Comparison of ENCODE assay signal across 12 cellular contexts in genomic region chr1:212928323-212929281, GRCh38. TPM values are rescaled to one million over a fixed set of nuclear protein-coding genes. Genes with fewer than 3 reads are reported as not detected.
DNase-seq lines count a peak whose midpoint lies in the region; ATAC-seq, FAIRE-seq and TF ChIP-seq lines count a peak whose summit lies in the region.
"Had no signal": no experiment of that assay in that cellular context is flagged by ENCODE, and none has a peak within 500 bp of the region (broad histone marks: within the 10 kb centered on the region; RNA-seq: fewer than 3 reads in every experiment).

No MANE protein-coding gene starts in this region.

- H3K9ac ChIP-seq in mammary epithelial cell (ENCODE audit: insufficient read depth, low read length) (no peak overlapping the region), GM12878 (ENCODE audit: control insufficient read depth, insufficient read depth, low read length) (peak overlapping the region; percentile 46)

- H3K27me3 Mint-ChIP-seq in stimulated activated naive B cell treated with anti-CD40 and anti-IgM and Interleukin-4, amounts not matched to agents 10 μg/mL and 1 μg/mL and 100 μg/mL, for 72 hours = peaks cover 6 to 10% of the 10 kb centered on the region in 2 donors
- H3K27me3 Mint-ChIP-seq in activated T-helper 1 cell treated with anti-CD3 and anti-CD28 coated beads, Interleukin-12 subunit alpha, Interleukin-12 subunit beta, Interleukin-2, Interleukin-4 antibody, amounts not matched to agents 30 ng/mL and 10 ng/mL and 1 ng/mL, durations not matched to agents 14 hours and 24 hours and 36 hours (ENCODE audit: insufficient read depth) = peaks cover 6% of the 10 kb centered on the region
- no peaks in the 10 kb centered on the region for H3K27me3 Mint-ChIP-seq in activated naive CD8-positive, alpha-beta T cell treated with anti-CD3 and anti-CD28 coated beads for 36 hours

- no peaks in the 10 kb centered on the region for H3K4me1 ChIP-seq in mammary epithelial cell (ENCODE audit: insufficient read depth, low read length)
- no peaks in the 10 kb centered on the region for H3K4me1 ChIP-seq in breast epithelium
- H3K4me1 ChIP-seq in GM12878 (ENCODE audit: control insufficient read depth, insufficient read depth, low read length) = peaks cover 18% of the 10 kb centered on the region

- H2AFZ ChIP-seq in mammary epithelial cell (ENCODE audit: low read depth, low read length) (peak overlapping the region; percentile 81), GM12878 (ENCODE audit: control insufficient read depth, low read depth, low read length) (peak overlapping the region; percentile 84)

- peaks cover 0 to 4% of the 10 kb centered on the region in 2 donors for H3K9me3 Mint-ChIP-seq in stimulated activated naive B cell treated with anti-CD40 and anti-IgM and Interleukin-4, amounts not matched to agents 10 μg/mL and 1 μg/mL and 100 μg/mL, for 72 hours
- no peaks in the 10 kb centered on the region for H3K9me3 Mint-ChIP-seq in activated T-helper 1 cell treated with anti-CD3 and anti-CD28 coated beads, Interleukin-12 subunit alpha, Interleukin-12 subunit beta, Interleukin-2, Interleukin-4 antibody, amounts not matched to agents 30 ng/mL and 10 ng/mL and 1 ng/mL, durations not matched to agents 14 hours and 24 hours and 36 hours
- peaks cover 1% of the 10 kb centered on the region for H3K9me3 Mint-ChIP-seq in activated naive CD8-positive, alpha-beta T cell treated with anti-CD3 and anti-CD28 coated beads for 36 hours
- H3K9me3 Mint-ChIP-seq: activated naive CD4-positive, alpha-beta T cell treated with anti-CD3 and anti-CD28 coated beads for 36 hours had no signal

- H4K20me1 ChIP-seq in mammary epithelial cell (ENCODE audit: insufficient read depth, low read length) (no peaks in the 10 kb centered on the region), GM12878 (ENCODE audit: control insufficient read depth, insufficient read depth) (no peaks in the 10 kb centered on the region)

- H3K4me3 ChIP-seq in mammary epithelial cell (replicated peaks in 1 of 3; ENCODE audit: insufficient read depth in 1 of 3, low read depth in 2 of 3, low read length in 3 of 3) (no peak overlapping the region), breast epithelium (no peak overlapping the region), GM12878 (no peak overlapping the region)
- H3K4me3 ChIP-seq: SJSA1 had no signal

- H3K4me1 Mint-ChIP-seq in stimulated activated naive B cell treated with anti-CD40 and anti-IgM and Interleukin-4, amounts not matched to agents 10 μg/mL and 1 μg/mL and 100 μg/mL, for 72 hours = peaks cover 11 to 15% of the 10 kb centered on the region in 2 donors
- no peaks in the 10 kb centered on the region for H3K4me1 Mint-ChIP-seq in activated T-helper 1 cell treated with anti-CD3 and anti-CD28 coated beads, Interleukin-12 subunit alpha, Interleukin-12 subunit beta, Interleukin-2, Interleukin-4 antibody, amounts not matched to agents 30 ng/mL and 10 ng/mL and 1 ng/mL, durations not matched to agents 14 hours and 24 hours and 36 hours (ENCODE audit: low read depth)
- no peaks in the 10 kb centered on the region for H3K4me1 Mint-ChIP-seq in activated naive CD8-positive, alpha-beta T cell treated with anti-CD3 and anti-CD28 coated beads for 36 hours

- TF ChIP-seq EP300 in GM12878 (IDR thresholded peaks at IDR 0.05; ENCODE audit: borderline replicate concordance in 1 of 2, control insufficient read depth in 1 of 2, low read depth in 2 of 2, low read length in 2 of 2) = no peak

- BruUV-seq in mammary epithelial cell (replicated peaks; lab: Mats Ljungman, UMichigan) = no TSS peak
- BruUV-seq in GM12878 (replicated peaks; lab: Mats Ljungman, UMichigan) = no TSS peak

- peak overlapping the region in 1 of 2 donors; percentile 40 for H3K4me3 Mint-ChIP-seq in stimulated activated naive B cell treated with anti-CD40 and anti-IgM and Interleukin-4, amounts not matched to agents 10 μg/mL and 1 μg/mL and 100 μg/mL, for 72 hours
- H3K4me3 Mint-ChIP-seq in activated T-helper 1 cell treated with anti-CD3 and anti-CD28 coated beads, Interleukin-12 subunit alpha, Interleukin-12 subunit beta, Interleukin-2, Interleukin-4 antibody, amounts not matched to agents 30 ng/mL and 10 ng/mL and 1 ng/mL, durations not matched to agents 14 hours and 24 hours and 36 hours = no peak overlapping the region
- no peak overlapping the region for H3K4me3 Mint-ChIP-seq in activated naive CD8-positive, alpha-beta T cell treated with anti-CD3 and anti-CD28 coated beads for 36 hours
- H3K4me3 Mint-ChIP-seq: activated naive CD4-positive, alpha-beta T cell treated with anti-CD3 and anti-CD28 coated beads for 36 hours had no signal

- H3K79me2 ChIP-seq in mammary epithelial cell (ENCODE audit: insufficient read depth, low read length) (no peaks in the 10 kb centered on the region), GM12878 (ENCODE audit: control insufficient read depth, insufficient read depth, low read length) (no peaks in the 10 kb centered on the region)

- CTCF ChIA-PET in mammary epithelial cell (lab: Charles Lee; ENCODE audit: low non-redundant PET) = interaction anchor here (0.6 kb wide), 1 partner anchor 452 kb away, joined by 4 read pairs; no protein-coding TSS in a partner anchor
- CTCF ChIA-PET in GM12878 (lab: Yijun Ruan, JAX) = interaction anchor here (0.6 to 2.1 kb wide), 9 partner anchors 8 to 114 kb away, joined by 3 to 13 read pairs (median 3); partner anchors contain the start of gene VASH2

- FAIRE-seq in GM12878 (lab: Jason Lieb, UNC) = peak; percentile 54
- FAIRE-seq: A204.1 had no signal

- dilution Hi-C loops in mammary epithelial cell (cut with HindIII; ENCODE audit: low sequenced_read_pairs) = no loop called here

- H3K36me3 ChIP-seq in mammary epithelial cell (ENCODE audit: insufficient read depth, low read length) = no peaks in the 10 kb centered on the region
- no peaks in the 10 kb centered on the region for H3K36me3 ChIP-seq in breast epithelium
- no peaks in the 10 kb centered on the region for H3K36me3 ChIP-seq in GM12878 (ENCODE audit: control insufficient read depth in 2 of 2, insufficient read depth in 2 of 2, low read length in 1 of 2)
- H3K36me3 ChIP-seq: SJSA1 had no signal

- no peak for TF ChIP-seq POLR2A in breast epithelium (IDR thresholded peaks at IDR 0.05)
- no peak for TF ChIP-seq POLR2A in GM12878 (IDR thresholded peaks at IDR 0.05; ENCODE audit: low read depth, low read length)

- TF ChIP-seq CTCF in mammary epithelial cell (conservative IDR thresholded peaks at IDR 0.05 in 1 of 2, IDR thresholded peaks at IDR 0.05 in 1 of 2; ENCODE audit: extremely low read depth in 1 of 2, insufficient read depth in 1 of 2, low read depth in 1 of 2, low read length in 2 of 2) (no peak), breast epithelium (IDR thresholded peaks at IDR 0.05) (no peak), GM12878 (IDR thresholded peaks at IDR 0.05 in 2 of 3, conservative IDR thresholded peaks at IDR 0.05 in 1 of 3; ENCODE audit: control insufficient read depth in 2 of 3, extremely low read depth in 1 of 3, insufficient read depth in 1 of 3, low read depth in 3 of 3, low read length in 3 of 3) (no peak)

- H3K36me3 Mint-ChIP-seq in stimulated activated naive B cell treated with anti-CD40 and anti-IgM and Interleukin-4, amounts not matched to agents 10 μg/mL and 1 μg/mL and 100 μg/mL, for 72 hours = no peaks in the 10 kb centered on the region
- no peaks in the 10 kb centered on the region for H3K36me3 Mint-ChIP-seq in activated T-helper 1 cell treated with anti-CD3 and anti-CD28 coated beads, Interleukin-12 subunit alpha, Interleukin-12 subunit beta, Interleukin-2, Interleukin-4 antibody, amounts not matched to agents 30 ng/mL and 10 ng/mL and 1 ng/mL, durations not matched to agents 14 hours and 24 hours and 36 hours (ENCODE audit: low read depth)
- H3K36me3 Mint-ChIP-seq in activated naive CD8-positive, alpha-beta T cell treated with anti-CD3 and anti-CD28 coated beads for 36 hours = no peaks in the 10 kb centered on the region

- ATAC-seq in HG03066 (IDR thresholded peaks at IDR 0.05; ENCODE audit: low read depth, unreplicated experiment) (peak; percentile 62), GM12878 (peak; percentile 87)
- peak; percentile 94 to 96 for ATAC-seq in stimulated activated naive B cell treated with anti-CD40 and anti-IgM and Interleukin-4, amounts not matched to agents 10 μg/mL and 1 μg/mL and 100 μg/mL, for 72 hours (replicated peaks)

- POLR2A ChIA-PET in GM12878 (lab: Charles Lee) = interaction anchor here (0.8 to 3.7 kb wide), 10 partner anchors 12 to 69 kb away, joined by 3 to 33 read pairs (median 4); partner anchors contain the start of gene VASH2

- H3K27ac ChIP-seq in mammary epithelial cell (ENCODE audit: insufficient read depth, low read depth, low read length) (no peak overlapping the region), breast epithelium (peak overlapping the region in 1 of 2 donors; percentile 48), GM12878 (ENCODE audit: control insufficient read depth, insufficient read depth) (peak overlapping the region; percentile 79)
- H3K27ac ChIP-seq: SJSA1 had no signal

- H3K27me3 ChIP-seq in mammary epithelial cell (ENCODE audit: insufficient read depth, low read length) = peaks cover 2% of the 10 kb centered on the region
- H3K27me3 ChIP-seq in breast epithelium = no peaks in the 10 kb centered on the region
- no peaks in the 10 kb centered on the region for H3K27me3 ChIP-seq in GM12878 (replicated peaks in 1 of 2; ENCODE audit: control insufficient read depth in 2 of 2, insufficient read depth in 2 of 2, low read length in 1 of 2)
- H3K27me3 ChIP-seq: SJSA1 had no signal

- RAD21 ChIA-PET in GM12878 (lab: Charles Lee; ENCODE audit: unreplicated experiment) = interaction anchor here (0.7 to 1.5 kb wide), 17 partner anchors 11 to 137 kb away, joined by 3 to 16 read pairs (median 4); partner anchors contain the start of genes NSL1, TATDN3 and VASH2

- peak; percentile 68 for DNase-seq in mammary epithelial cell
- no peak for DNase-seq in breast epithelium (ENCODE audit: low spot score in 2 of 2)
- peak; percentile 65 for DNase-seq in GM12878 (ENCODE audit: low read depth, low spot score)
- peak; percentile 19 for DNase-seq in stimulated activated naive B cell treated with anti-CD40 and anti-IgM and Interleukin-4, amounts not matched to agents 10 μg/mL and 1 μg/mL and 100 μg/mL, for 72 hours
- no peak for DNase-seq in activated T-helper 1 cell treated with anti-CD3 and anti-CD28 coated beads, Interleukin-12 subunit alpha, Interleukin-12 subunit beta, Interleukin-2, Interleukin-4 antibody, amounts not matched to agents 30 ng/mL and 10 ng/mL and 1 ng/mL, durations not matched to agents 14 hours and 24 hours and 36 hours (ENCODE audit: low spot score)
- no peak for DNase-seq in NCI-H1694 (lab: John Stamatoyannopoulos, UW)
- DNase-seq in activated naive CD8-positive, alpha-beta T cell treated with anti-CD3 and anti-CD28 coated beads for 36 hours = no peak
- DNase-seq: activated naive CD4-positive, alpha-beta T cell treated with anti-CD3 and anti-CD28 coated beads for 36 hours; midbrain had no signal

- no peak overlapping the region for H3K4me2 ChIP-seq in mammary epithelial cell (ENCODE audit: insufficient read depth, low read depth, low read length)
- peak overlapping the region; percentile 50; the same call in 1 of the 2 replicates for H3K4me2 ChIP-seq in GM12878 (ENCODE audit: control insufficient read depth, insufficient read depth)

- H3K9me3 ChIP-seq in mammary epithelial cell (replicated peaks; ENCODE audit: insufficient read depth, low read length) (no peaks in the 10 kb centered on the region), breast epithelium (no peaks in the 10 kb centered on the region), GM12878 (replicated peaks; ENCODE audit: control insufficient read depth, insufficient read depth, low read length) (no peaks in the 10 kb centered on the region)
- H3K9me3 ChIP-seq: SJSA1 had no signal

- intact Hi-C loops in mammary epithelial cell (cut with micrococcal nuclease) (no loop called here), breast epithelium (cut with DNase I; ENCODE audit: low total_unique reads) (no loop called here), GM12878 (cut with micrococcal nuclease; ENCODE audit: unreplicated experiment) (loop anchor here (2.0 kb wide), 1 partner anchor 26 kb away; no protein-coding TSS in a partner anchor)
- intact Hi-C loops in activated T-helper 1 cell treated with anti-CD3 and anti-CD28 coated beads, Interleukin-12 subunit alpha, Interleukin-12 subunit beta, Interleukin-2, Interleukin-4 antibody, amounts not matched to agents 30 ng/mL and 10 ng/mL and 1 ng/mL, durations not matched to agents 14 hours and 24 hours and 36 hours (cut with micrococcal nuclease) = loop anchor here (10.0 kb wide), 1 partner anchor 66 kb away; no protein-coding TSS in a partner anchor

- SMC1A ChIA-PET in GM12878 (lab: Charles Lee; ENCODE audit: uncharacterized antibody, unreplicated experiment) = interaction anchor here (0.7 to 2.0 kb wide), 19 partner anchors 9 to 498 kb away, joined by 3 to 22 read pairs (median 4); partner anchors contain the start of genes NSL1, TATDN3 and VASH2

- TF ChIP-seq RAD21 in GM12878 (IDR thresholded peaks at IDR 0.05; ENCODE audit: insufficient read depth, low read depth, low read length) = no peak

- 20% methylated on average over 9 of the region's 10 CpGs for WGBS in mammary epithelial cell (ENCODE audit: low coverage, missing lambda C conversion rate)
- 31% methylated on average over 10 of the region's 10 CpGs for WGBS in GM12878 (ENCODE audit: insufficient coverage, insufficient replicate concordance, low lambda C conversion rate, missing lambda C conversion rate)

- H3K27ac Mint-ChIP-seq in stimulated activated naive B cell treated with anti-CD40 and anti-IgM and Interleukin-4, amounts not matched to agents 10 μg/mL and 1 μg/mL and 100 μg/mL, for 72 hours = peak overlapping the region; percentile 42
- no peak overlapping the region for H3K27ac Mint-ChIP-seq in activated T-helper 1 cell treated with anti-CD3 and anti-CD28 coated beads, Interleukin-12 subunit alpha, Interleukin-12 subunit beta, Interleukin-2, Interleukin-4 antibody, amounts not matched to agents 30 ng/mL and 10 ng/mL and 1 ng/mL, durations not matched to agents 14 hours and 24 hours and 36 hours
- no peak overlapping the region for H3K27ac Mint-ChIP-seq in activated naive CD8-positive, alpha-beta T cell treated with anti-CD3 and anti-CD28 coated beads for 36 hours
- H3K27ac Mint-ChIP-seq: activated naive CD4-positive, alpha-beta T cell treated with anti-CD3 and anti-CD28 coated beads for 36 hours had no signal

- in situ Hi-C loops in mammary epithelial cell (cut with MboI; ENCODE audit: low sequenced_read_pairs in 2 of 2) (no loop called here), GM12878 (cut with MboI) (no loop called here)

RNA-seq across cellular contexts. Expression of gene VASH2, which starts 21.7 kb away (rescaled TPM):
- under 1 TPM in 1 of 2 donors, not detected in 1; 0.68 TPM for total RNA-seq in mammary epithelial cell
- 0.17 TPM for polyA plus RNA-seq in mammary epithelial cell
- not detected for polyA minus RNA-seq in mammary epithelial cell
- total RNA-seq in breast epithelium = 1 to 10 TPM; 2.3 to 4.0 (median 2.9) TPM
- total RNA-seq in GM12878 (2013; cell fraction: nucleolus; rRNA removed) = 253 and 276 TPM in 2 replicates
- total RNA-seq in GM12878 (2014; rRNA removed) = 16.4 and 18.7 TPM in 2 replicates
- 19.6 and 20.6 TPM in 2 replicates for total RNA-seq in GM12878 (2014; rRNA removed; fragmentation: Illumina TruSeq; extraction: Trizol)
- 29.2 and 29.7 TPM in 2 replicates for total RNA-seq in GM12878 (2021)
- polyA plus RNA-seq in GM12878 (2011; ENCODE audit: low read depth) = 5.9 TPM
- polyA plus RNA-seq in GM12878 (2011; rRNA removed) = 29.4 and 35.7 TPM in 2 replicates
- 17.6 and 21.4 TPM in 2 replicates for polyA plus RNA-seq in GM12878 (2011; cell fraction: cytosol; rRNA removed)
- polyA plus RNA-seq in GM12878 (2011; cell fraction: nucleus; rRNA removed) = 41.2 and 43.5 TPM in 2 replicates
- 11.7 and 14.9 TPM in 2 replicates for polyA plus RNA-seq in GM12878 (2012)
- polyA plus RNA-seq in GM12878 (2014; fragmentation: Illumina TruSeq; extraction: Trizol) = 25.9 and 35.2 TPM in 2 replicates
- polyA plus RNA-seq in GM12878 (2014; fragmentation: Nextera tagmentation; extraction: Ambion mirVana) = 1 to 10 TPM; 5.4 to 6.5 TPM
- polyA plus RNA-seq in GM12878 (2014; rRNA removed) = 23.8 and 25.1 TPM in 2 replicates
- 10 to 100 TPM; 17.2 to 25.5 TPM for polyA plus RNA-seq in GM12878 (2016; fragmentation: Nextera tagmentation; extraction: Ambion mirVana)
- polyA minus RNA-seq in GM12878 (2011; rRNA and poly(A)+ RNA removed) = 41.6 and 44.3 TPM in 2 replicates
- polyA minus RNA-seq in GM12878 (2011; cell fraction: cytosol; rRNA and poly(A)+ RNA removed) = 10.4 and 15.6 TPM in 2 replicates
- polyA minus RNA-seq in GM12878 (2011; cell fraction: nucleus; rRNA and poly(A)+ RNA removed) = 21.4 and 39.5 TPM in 2 replicates
- 0.10 and 0.39 TPM in 2 replicates for total RNA-seq in activated T-helper 1 cell treated with anti-CD3 and anti-CD28 coated beads, Interleukin-12 subunit alpha, Interleukin-12 subunit beta, Interleukin-2, Interleukin-4 antibody, amounts not matched to agents 30 ng/mL and 10 ng/mL and 1 ng/mL, durations not matched to agents 14 hours and 24 hours and 36 hours
- under 1 TPM; 0.21 to 0.22 TPM for total RNA-seq in activated naive CD8-positive, alpha-beta T cell treated with anti-CD3 and anti-CD28 coated beads for 36 hours

Comparison
In these comparisons a context has a peak if more than half of its experiments do, and no peak if none do; other contexts are left out.
1. DNase-seq: peak in mammary epithelial cell (single experiment), GM12878 (single experiment) and stimulated activated naive B cell treated with anti-CD40 and anti-IgM and Interleukin-4, amounts not matched to agents 10 μg/mL and 1 μg/mL and 100 μg/mL, for 72 hours (single experiment); none in breast epithelium (0 of 2), activated T-helper 1 cell treated with anti-CD3 and anti-CD28 coated beads, Interleukin-12 subunit alpha, Interleukin-12 subunit beta, Interleukin-2, Interleukin-4 antibody, amounts not matched to agents 30 ng/mL and 10 ng/mL and 1 ng/mL, durations not matched to agents 14 hours and 24 hours and 36 hours (single experiment), NCI-H1694 (single experiment) and activated naive CD8-positive, alpha-beta T cell treated with anti-CD3 and anti-CD28 coated beads for 36 hours (single experiment).
2. intact Hi-C loops: an anchor here in GM12878 (2.0 kb wide) and activated T-helper 1 cell treated with anti-CD3 and anti-CD28 coated beads, Interleukin-12 subunit alpha, Interleukin-12 subunit beta, Interleukin-2, Interleukin-4 antibody, amounts not matched to agents 30 ng/mL and 10 ng/mL and 1 ng/mL, durations not matched to agents 14 hours and 24 hours and 36 hours (10.0 kb wide); none called in mammary epithelial cell and breast epithelium.
3. Peak in every context shown above with its lines, with median percentiles within 50 percentile points of each other: ATAC-seq.